14 cellular contexts compared by ENCODE assay signal in genomic region chr15:75298541-75299310, GRCh38. TPM values are rescaled to one million over a fixed set of nuclear protein-coding genes. Genes with fewer than 3 reads are reported as not detected.
DNase-seq lines count a peak whose midpoint lies in the region; ATAC-seq, FAIRE-seq and TF ChIP-seq lines count a peak whose summit lies in the region.
"Not testable (repeated sequence)": the region's sequence is repeated elsewhere in the genome, so short reads cannot be mapped to it uniquely, and the experiment has no call there.
"Had no signal": no experiment of that assay in that cellular context is flagged by ENCODE, and none has a peak within 500 bp of the region (broad histone marks: within the 10 kb centered on the region; RNA-seq: fewer than 3 reads in every experiment).

No MANE protein-coding gene starts in this region.

- not testable (repeated sequence) for TF ChIP-seq RAD21 in HepG2 (CRISPR knock-in tag; IDR thresholded peaks at IDR 0.05)

- not testable (repeated sequence) for H3K4me1 ChIP-seq in Caco-2; RWPE2 (ENCODE audit: insufficient read depth, poor library complexity, severe bottlenecking); HepG2 (ENCODE audit: insufficient read depth, low read length)

- DNase-seq in Caco-2 = peak; percentile 22 to 48
- DNase-seq in RWPE2 (ENCODE audit: low spot score); HepG2 (ENCODE audit: low spot score); stimulated activated effector memory CD8-positive, alpha-beta T cell treated with anti-CD3 and anti-CD28 coated beads, Interleukin-12 subunit alpha, Interleukin-12 subunit beta, amount 100 ng/mL, for 72 hours (ENCODE audit: low spot score in 2 of 2): not testable (repeated sequence)
- DNase-seq in activated naive CD4-positive, alpha-beta T cell treated with anti-CD3 and anti-CD28 coated beads for 36 hours = peak; percentile 14

- not testable (repeated sequence) for FAIRE-seq in HepG2 (lab: Jason Lieb, UNC)

- not testable (repeated sequence) for H3K9ac ChIP-seq in HepG2 (ENCODE audit: insufficient read depth, low read depth, low read length)

- H3K36me3 Mint-ChIP-seq in Caco-2 (ENCODE audit: insufficient read depth, unreplicated experiment); activated naive CD4-positive, alpha-beta T cell treated with anti-CD3 and anti-CD28 coated beads for 36 hours (ENCODE audit: low read depth); stimulated activated effector memory CD8-positive, alpha-beta T cell treated with anti-CD3 and anti-CD28 coated beads, Interleukin-12 subunit alpha, Interleukin-12 subunit beta, amount 100 ng/mL, for 72 hours: not testable (repeated sequence)

- POLR2A ChIA-PET in Caco-2 (lab: Charles Lee); HepG2 (lab: Yijun Ruan, JAX): not testable (repeated sequence)

- H3K36me3 ChIP-seq in Caco-2 (ENCODE audit: control insufficient read depth, insufficient read depth, low read length); RWPE2 (ENCODE audit: low read depth); HepG2 (replicated peaks in 1 of 2; ENCODE audit: control insufficient read depth in 1 of 2, insufficient read depth in 2 of 2, low read length in 2 of 2): not testable (repeated sequence)

- H3K27ac ChIP-seq in RWPE2 (ENCODE audit: poor library complexity, severe bottlenecking); HepG2 (ENCODE audit: extremely low read length, insufficient read depth, low read length): not testable (repeated sequence)

- peak overlapping the region; percentile 42 for H3K4me2 ChIP-seq in HepG2 (ENCODE audit: low read depth, low read length)

- not testable (repeated sequence) for H3K79me2 ChIP-seq in HepG2 (ENCODE audit: insufficient read depth, low read length)

- peak overlapping the region; percentile 45 for H3K4me3 Mint-ChIP-seq in Caco-2 (ENCODE audit: unreplicated experiment)
- H3K4me3 Mint-ChIP-seq in activated naive CD4-positive, alpha-beta T cell treated with anti-CD3 and anti-CD28 coated beads for 36 hours; stimulated activated effector memory CD8-positive, alpha-beta T cell treated with anti-CD3 and anti-CD28 coated beads, Interleukin-12 subunit alpha, Interleukin-12 subunit beta, amount 100 ng/mL, for 72 hours: not testable (repeated sequence)

- TF ChIP-seq EP300 in HepG2 (IDR thresholded peaks at IDR 0.05; ENCODE audit: low read depth in 2 of 2, low read length in 2 of 2); HepG2 (CRISPR knock-in tag; IDR thresholded peaks at IDR 0.05; ENCODE audit: borderline replicate concordance): not testable (repeated sequence)

- not testable (repeated sequence) for H2AFZ ChIP-seq in HepG2 (ENCODE audit: low read length)

- TF ChIP-seq CTCF in Caco-2 (IDR thresholded peaks at IDR 0.05; ENCODE audit: insufficient read depth in 1 of 2, low read depth in 1 of 2, low read length in 1 of 2, severe bottlenecking in 1 of 2, unreplicated experiment in 1 of 2); RWPE2 (IDR thresholded peaks at IDR 0.05; ENCODE audit: poor library complexity, severe bottlenecking); HepG2 (CRISPR knock-in tag; IDR thresholded peaks at IDR 0.05): not testable (repeated sequence)

- not testable (repeated sequence) for H4K20me1 ChIP-seq in HepG2 (ENCODE audit: insufficient read depth, low read length)

- in situ Hi-C loops in HepG2 (cut with HindIII; ENCODE audit: extremely low pct_ligation_motif_present, low pct_unique_long_range_greater_than_20kb) = not testable (repeated sequence)

- H3K27me3 Mint-ChIP-seq in Caco-2 (ENCODE audit: insufficient read depth, unreplicated experiment); activated naive CD4-positive, alpha-beta T cell treated with anti-CD3 and anti-CD28 coated beads for 36 hours (ENCODE audit: low read depth): not testable (repeated sequence)

- ATAC-seq in GM19035 (IDR thresholded peaks at IDR 0.05; ENCODE audit: unreplicated experiment) (peak; percentile 59), HG02678 (IDR thresholded peaks at IDR 0.05; ENCODE audit: unreplicated experiment) (peak; percentile 66), RWPE2 (ENCODE audit: low read depth) (peak; percentile 97), esophagus mucosa (peak; percentile 77), HepG2 (peak; percentile 99)
- ATAC-seq in stimulated activated effector memory CD8-positive, alpha-beta T cell treated with anti-CD3 and anti-CD28 coated beads, Interleukin-12 subunit alpha, Interleukin-12 subunit beta, amount 100 ng/mL, for 72 hours = peak; percentile 95

- not testable (repeated sequence) for H3K4me3 ChIP-seq in Caco-2 (ENCODE audit: low read depth, low read length); RWPE2 (ENCODE audit: severe bottlenecking); HepG2 (replicated peaks in 1 of 3; ENCODE audit: insufficient read depth in 1 of 3, low read depth in 2 of 3, low read length in 3 of 3)

- not testable (repeated sequence) for H3K27ac Mint-ChIP-seq in Caco-2 (ENCODE audit: unreplicated experiment); activated naive CD4-positive, alpha-beta T cell treated with anti-CD3 and anti-CD28 coated beads for 36 hours; stimulated activated effector memory CD8-positive, alpha-beta T cell treated with anti-CD3 and anti-CD28 coated beads, Interleukin-12 subunit alpha, Interleukin-12 subunit beta, amount 100 ng/mL, for 72 hours

- intact Hi-C loops in Caco-2 (cut with micrococcal nuclease; ENCODE audit: unreplicated experiment); activated naive CD4-positive, alpha-beta T cell treated with anti-CD3 and anti-CD28 coated beads for 36 hours (cut with micrococcal nuclease); HepG2 (cut with micrococcal nuclease; ENCODE audit: unreplicated experiment): not testable (repeated sequence)

- 69% methylated on average over 3 of the region's 13 CpGs for WGBS in HepG2 (ENCODE audit: low lambda C conversion rate)

- not testable (repeated sequence) for H3K27me3 ChIP-seq in Caco-2 (replicated peaks; ENCODE audit: control insufficient read depth, insufficient read depth, low read length); RWPE2 (ENCODE audit: insufficient read depth, poor library complexity, severe bottlenecking); HepG2 (ENCODE audit: control insufficient read depth in 1 of 2, insufficient read depth in 2 of 2, low read length in 2 of 2)

- TF ChIP-seq POLR2A in HepG2 (IDR thresholded peaks at IDR 0.05; ENCODE audit: insufficient read depth in 1 of 2, low read depth in 2 of 2, low read length in 2 of 2) = not testable (repeated sequence)

- not testable (repeated sequence) for H3K9me3 ChIP-seq in Caco-2; RWPE2 (ENCODE audit: severe bottlenecking); HepG2 (ENCODE audit: low read length)

- BruUV-seq in Caco-2 (replicated peaks; lab: Mats Ljungman, UMichigan); HepG2 (replicated peaks; lab: Mats Ljungman, UMichigan): not testable (repeated sequence)

- H3K9me3 Mint-ChIP-seq in Caco-2 (ENCODE audit: unreplicated experiment); activated naive CD4-positive, alpha-beta T cell treated with anti-CD3 and anti-CD28 coated beads for 36 hours; stimulated activated effector memory CD8-positive, alpha-beta T cell treated with anti-CD3 and anti-CD28 coated beads, Interleukin-12 subunit alpha, Interleukin-12 subunit beta, amount 100 ng/mL, for 72 hours: not testable (repeated sequence)

- CTCF ChIA-PET in Caco-2 (lab: Charles Lee) = interaction anchor here (1.2 to 1.8 kb wide), 2 partner anchors 256 to 269 kb away, joined by 3 to 5 read pairs; no protein-coding TSS in a partner anchor
- CTCF ChIA-PET in activated naive CD4-positive, alpha-beta T cell treated with anti-CD3 and anti-CD28 coated beads for 36 hours (lab: Charles Lee) = interaction anchor here (0.6 to 1.1 kb wide), 3 partner anchors 196 to 273 kb away, joined by 3 to 4 read pairs (median 4); no protein-coding TSS in a partner anchor
- CTCF ChIA-PET in HepG2 (lab: Yijun Ruan, JAX; ENCODE audit: low intra/inter-chr PET ratio, low total read pairs) = not testable (repeated sequence)

- H3K4me1 Mint-ChIP-seq in Caco-2 (ENCODE audit: low read depth, unreplicated experiment); activated naive CD4-positive, alpha-beta T cell treated with anti-CD3 and anti-CD28 coated beads for 36 hours (ENCODE audit: low read depth); stimulated activated effector memory CD8-positive, alpha-beta T cell treated with anti-CD3 and anti-CD28 coated beads, Interleukin-12 subunit alpha, Interleukin-12 subunit beta, amount 100 ng/mL, for 72 hours: not testable (repeated sequence)

RNA-seq across cellular contexts. Expression of gene GOLGA6D, which starts 16.1 kb away (rescaled TPM):
- total RNA-seq in Caco-2 (2022) (not detected in 2 replicates), esophagus mucosa (not detected), HepG2 (2016; rRNA removed; fragmentation: Illumina TruSeq; extraction: Trizol) (not detected in 2 replicates)
- not detected for total RNA-seq in activated naive CD4-positive, alpha-beta T cell treated with anti-CD3 and anti-CD28 coated beads for 36 hours
- total RNA-seq in HepG2 (2016; cell fraction: cytosol; rRNA removed; fragmentation: Illumina TruSeq; extraction: Trizol; ENCODE audit: low read depth) = not detected in 2 replicates
- total RNA-seq in HepG2 (2016; cell fraction: insoluble cytoplasmic fraction; rRNA removed; fragmentation: Illumina TruSeq; extraction: Trizol) = 0.04 TPM in 1 of 2 replicates, not detected in the other
- total RNA-seq in HepG2 (2016; cell fraction: membrane; rRNA removed; fragmentation: Illumina TruSeq; extraction: Trizol) = not detected in 2 replicates
- total RNA-seq in HepG2 (2016; cell fraction: nucleus; rRNA removed; fragmentation: Illumina TruSeq; extraction: Trizol) = 0.13 TPM in 1 of 2 replicates, not detected in the other
- polyA plus RNA-seq in HepG2 (2011; rRNA removed) = 0.04 TPM in 1 of 2 replicates, not detected in the other
- not detected in 2 replicates for polyA plus RNA-seq in HepG2 (2011; cell fraction: cytosol; rRNA removed)
- 0.03 and 0.05 TPM in 2 replicates for polyA plus RNA-seq in HepG2 (2011; cell fraction: nucleus; rRNA removed)
- 0.13 and 0.15 TPM in 2 replicates for polyA plus RNA-seq in HepG2 (2012)
- not detected in 2 replicates for polyA plus RNA-seq in HepG2 (2016; cell fraction: cytosol; fragmentation: Illumina TruSeq; extraction: Trizol; ENCODE audit: low read depth)
- not detected in 2 replicates for polyA plus RNA-seq in HepG2 (2016; cell fraction: insoluble cytoplasmic fraction; fragmentation: Illumina TruSeq; extraction: Trizol; ENCODE audit: low read depth)
- polyA plus RNA-seq in HepG2 (2016; cell fraction: membrane; fragmentation: Illumina TruSeq; extraction: Trizol; ENCODE audit: low read depth) = not detected in 2 replicates
- polyA plus RNA-seq in HepG2 (2016; cell fraction: nucleus; fragmentation: Illumina TruSeq; extraction: Trizol; ENCODE audit: insufficient read depth, low read depth) = not detected in 2 replicates
- not detected in 2 replicates for polyA minus RNA-seq in HepG2 (2011; rRNA and poly(A)+ RNA removed; ENCODE audit: low replicate concordance)
- polyA minus RNA-seq in HepG2 (2011; cell fraction: cytosol; rRNA and poly(A)+ RNA removed) = not detected in 2 replicates
- 0.12 and 0.13 TPM in 2 replicates for polyA minus RNA-seq in HepG2 (2011; cell fraction: nucleus; rRNA and poly(A)+ RNA removed)
- total RNA-seq: bronchial epithelial cell, mammary epithelial cell, myocyte had no signal
- polyA plus RNA-seq: mammary epithelial cell had no signal

RNA-seq across cellular contexts. Expression of gene COMMD4, which starts 37.1 kb away (rescaled TPM):
- total RNA-seq in Caco-2 (2022) (93.9 and 94.3 TPM in 2 replicates), esophagus mucosa (40.1 TPM), HepG2 (2016; rRNA removed; fragmentation: Illumina TruSeq; extraction: Trizol) (89.9 and 106 TPM in 2 replicates)
- total RNA-seq in activated naive CD4-positive, alpha-beta T cell treated with anti-CD3 and anti-CD28 coated beads for 36 hours = 10 to 100 TPM; 65.8 to 70.4 TPM
- 17.5 and 17.7 TPM in 2 replicates for total RNA-seq in HepG2 (2016; cell fraction: cytosol; rRNA removed; fragmentation: Illumina TruSeq; extraction: Trizol; ENCODE audit: low read depth)
- 89.8 and 123 TPM in 2 replicates for total RNA-seq in HepG2 (2016; cell fraction: insoluble cytoplasmic fraction; rRNA removed; fragmentation: Illumina TruSeq; extraction: Trizol)
- total RNA-seq in HepG2 (2016; cell fraction: membrane; rRNA removed; fragmentation: Illumina TruSeq; extraction: Trizol) = 25.0 and 27.3 TPM in 2 replicates
- total RNA-seq in HepG2 (2016; cell fraction: nucleus; rRNA removed; fragmentation: Illumina TruSeq; extraction: Trizol) = 47.4 and 48.2 TPM in 2 replicates
- 45.8 and 48.8 TPM in 2 replicates for polyA plus RNA-seq in HepG2 (2011; rRNA removed)
- polyA plus RNA-seq in HepG2 (2011; cell fraction: cytosol; rRNA removed) = 65.2 and 112 TPM in 2 replicates
- polyA plus RNA-seq in HepG2 (2011; cell fraction: nucleus; rRNA removed) = 131 and 137 TPM in 2 replicates
- 24.2 and 36.2 TPM in 2 replicates for polyA plus RNA-seq in HepG2 (2012)
- polyA plus RNA-seq in HepG2 (2016; cell fraction: cytosol; fragmentation: Illumina TruSeq; extraction: Trizol; ENCODE audit: low read depth) = 18.7 and 20.0 TPM in 2 replicates
- 103 and 109 TPM in 2 replicates for polyA plus RNA-seq in HepG2 (2016; cell fraction: insoluble cytoplasmic fraction; fragmentation: Illumina TruSeq; extraction: Trizol; ENCODE audit: low read depth)
- 24.2 and 25.0 TPM in 2 replicates for polyA plus RNA-seq in HepG2 (2016; cell fraction: membrane; fragmentation: Illumina TruSeq; extraction: Trizol; ENCODE audit: low read depth)
- 99.3 and 104 TPM in 2 replicates for polyA plus RNA-seq in HepG2 (2016; cell fraction: nucleus; fragmentation: Illumina TruSeq; extraction: Trizol; ENCODE audit: insufficient read depth, low read depth)
- 34.3 and 108 TPM in 2 replicates for polyA minus RNA-seq in HepG2 (2011; rRNA and poly(A)+ RNA removed; ENCODE audit: low replicate concordance)
- 10.2 and 20.8 TPM in 2 replicates for polyA minus RNA-seq in HepG2 (2011; cell fraction: cytosol; rRNA and poly(A)+ RNA removed)
- polyA minus RNA-seq in HepG2 (2011; cell fraction: nucleus; rRNA and poly(A)+ RNA removed) = 8.6 and 10.4 TPM in 2 replicates

RNA-seq across cellular contexts. Expression of gene GOLGA6C, which starts 40.6 kb away (rescaled TPM):
- total RNA-seq in Caco-2 (2022) (not detected in 2 replicates), esophagus mucosa (not detected), HepG2 (2016; rRNA removed; fragmentation: Illumina TruSeq; extraction: Trizol) (not detected in 2 replicates)
- under 1 TPM in 1 of 2 experiments, not detected in 1; 0.10 TPM for total RNA-seq in activated naive CD4-positive, alpha-beta T cell treated with anti-CD3 and anti-CD28 coated beads for 36 hours
- total RNA-seq in HepG2 (2016; cell fraction: cytosol; rRNA removed; fragmentation: Illumina TruSeq; extraction: Trizol; ENCODE audit: low read depth) = not detected in 2 replicates
- 0.09 TPM in 1 of 2 replicates, not detected in the other for total RNA-seq in HepG2 (2016; cell fraction: insoluble cytoplasmic fraction; rRNA removed; fragmentation: Illumina TruSeq; extraction: Trizol)
- total RNA-seq in HepG2 (2016; cell fraction: membrane; rRNA removed; fragmentation: Illumina TruSeq; extraction: Trizol) = not detected in 2 replicates
- total RNA-seq in HepG2 (2016; cell fraction: nucleus; rRNA removed; fragmentation: Illumina TruSeq; extraction: Trizol) = not detected in 2 replicates
- polyA plus RNA-seq in HepG2 (2011; rRNA removed) = not detected in 2 replicates
- polyA plus RNA-seq in HepG2 (2011; cell fraction: cytosol; rRNA removed) = not detected in 2 replicates
- polyA plus RNA-seq in HepG2 (2011; cell fraction: nucleus; rRNA removed) = 0.07 and 0.11 TPM in 2 replicates
- polyA plus RNA-seq in HepG2 (2012) = not detected in 2 replicates
- not detected in 2 replicates for polyA plus RNA-seq in HepG2 (2016; cell fraction: cytosol; fragmentation: Illumina TruSeq; extraction: Trizol; ENCODE audit: low read depth)
- not detected in 2 replicates for polyA plus RNA-seq in HepG2 (2016; cell fraction: insoluble cytoplasmic fraction; fragmentation: Illumina TruSeq; extraction: Trizol; ENCODE audit: low read depth)
- polyA plus RNA-seq in HepG2 (2016; cell fraction: membrane; fragmentation: Illumina TruSeq; extraction: Trizol; ENCODE audit: low read depth) = not detected in 2 replicates
- not detected in 2 replicates for polyA plus RNA-seq in HepG2 (2016; cell fraction: nucleus; fragmentation: Illumina TruSeq; extraction: Trizol; ENCODE audit: insufficient read depth, low read depth)
- polyA minus RNA-seq in HepG2 (2011; rRNA and poly(A)+ RNA removed; ENCODE audit: low replicate concordance) = not detected in 2 replicates
- not detected in 2 replicates for polyA minus RNA-seq in HepG2 (2011; cell fraction: cytosol; rRNA and poly(A)+ RNA removed)
- not detected in 2 replicates for polyA minus RNA-seq in HepG2 (2011; cell fraction: nucleus; rRNA and poly(A)+ RNA removed)
- total RNA-seq: adrenal gland, HT-29, mammary epithelial cell, myocyte, ovary had no signal
- polyA plus RNA-seq: adrenal gland, mammary epithelial cell, ovary had no signal

RNA-seq across cellular contexts. Expression of gene NEIL1, which starts 48.1 kb away (rescaled TPM):
- 11.3 and 12.3 TPM in 2 replicates for total RNA-seq in Caco-2 (2022)
- 1 to 10 TPM; 4.0 to 5.6 TPM for total RNA-seq in activated naive CD4-positive, alpha-beta T cell treated with anti-CD3 and anti-CD28 coated beads for 36 hours
- total RNA-seq in esophagus mucosa = 4.7 TPM
- total RNA-seq in HepG2 (2016; rRNA removed; fragmentation: Illumina TruSeq; extraction: Trizol) = 3.7 and 10.4 TPM in 2 replicates
- total RNA-seq in HepG2 (2016; cell fraction: cytosol; rRNA removed; fragmentation: Illumina TruSeq; extraction: Trizol; ENCODE audit: low read depth) = 1.4 and 1.7 TPM in 2 replicates
- 3.3 and 9.7 TPM in 2 replicates for total RNA-seq in HepG2 (2016; cell fraction: insoluble cytoplasmic fraction; rRNA removed; fragmentation: Illumina TruSeq; extraction: Trizol)
- total RNA-seq in HepG2 (2016; cell fraction: membrane; rRNA removed; fragmentation: Illumina TruSeq; extraction: Trizol) = 1.2 and 1.6 TPM in 2 replicates
- 11.2 and 13.2 TPM in 2 replicates for total RNA-seq in HepG2 (2016; cell fraction: nucleus; rRNA removed; fragmentation: Illumina TruSeq; extraction: Trizol)
- 15.5 and 20.8 TPM in 2 replicates for polyA plus RNA-seq in HepG2 (2011; rRNA removed)
- 2.3 and 5.2 TPM in 2 replicates for polyA plus RNA-seq in HepG2 (2011; cell fraction: cytosol; rRNA removed)
- polyA plus RNA-seq in HepG2 (2011; cell fraction: nucleus; rRNA removed) = 173 and 186 TPM in 2 replicates
- 12.7 and 12.8 TPM in 2 replicates for polyA plus RNA-seq in HepG2 (2012)
- polyA plus RNA-seq in HepG2 (2016; cell fraction: cytosol; fragmentation: Illumina TruSeq; extraction: Trizol; ENCODE audit: low read depth) = 0.59 and 0.62 TPM in 2 replicates
- polyA plus RNA-seq in HepG2 (2016; cell fraction: insoluble cytoplasmic fraction; fragmentation: Illumina TruSeq; extraction: Trizol; ENCODE audit: low read depth) = 2.5 and 3.3 TPM in 2 replicates
- polyA plus RNA-seq in HepG2 (2016; cell fraction: membrane; fragmentation: Illumina TruSeq; extraction: Trizol; ENCODE audit: low read depth) = 0.81 and 1.0 TPM in 2 replicates
- polyA plus RNA-seq in HepG2 (2016; cell fraction: nucleus; fragmentation: Illumina TruSeq; extraction: Trizol; ENCODE audit: insufficient read depth, low read depth) = 42.4 and 44.3 TPM in 2 replicates
- 3.1 and 11.3 TPM in 2 replicates for polyA minus RNA-seq in HepG2 (2011; rRNA and poly(A)+ RNA removed; ENCODE audit: low replicate concordance)
- 2.1 and 3.2 TPM in 2 replicates for polyA minus RNA-seq in HepG2 (2011; cell fraction: cytosol; rRNA and poly(A)+ RNA removed)
- polyA minus RNA-seq in HepG2 (2011; cell fraction: nucleus; rRNA and poly(A)+ RNA removed) = 13.9 and 19.4 TPM in 2 replicates
